In the genomic region with DNA sequence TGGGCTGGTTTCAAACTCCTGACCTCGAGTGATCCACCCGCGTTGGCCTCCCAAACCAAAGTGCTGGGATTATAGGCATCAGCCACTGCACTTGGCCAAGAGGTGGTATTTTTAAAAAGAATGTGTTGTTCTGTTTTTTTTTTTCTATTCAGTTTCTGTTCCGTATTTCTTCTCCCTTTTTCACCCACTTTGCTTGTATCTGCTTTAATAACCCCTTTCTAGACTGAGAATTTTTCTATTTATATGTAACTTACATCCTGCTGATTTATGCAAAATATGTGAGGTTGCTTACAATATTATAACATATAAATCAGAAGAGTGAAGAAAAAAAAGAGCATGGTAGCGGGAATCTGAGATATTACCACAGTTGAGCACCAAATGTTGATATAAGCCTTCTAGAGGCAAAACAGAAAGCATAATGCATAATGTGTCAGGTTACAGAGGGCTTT, we compare ENCODE assay signal across 16 cellular contexts. TPM values are rescaled to one million over a fixed set of nuclear protein-coding genes. Genes with fewer than 3 reads are reported as not detected.
DNase-seq lines count a peak whose midpoint lies in the region; ATAC-seq and TF ChIP-seq lines count a peak whose summit lies in the region.
"Had no signal": no experiment of that assay in that cellular context is flagged by ENCODE, and none has a peak within 500 bp of the region (broad histone marks: within the 10 kb centered on the region; RNA-seq: fewer than 3 reads in every experiment).

No MANE protein-coding gene starts in this region.

- peaks cover 32% of the 10 kb centered on the region for H3K4me1 ChIP-seq in SJCRH30

- peaks cover 8% of the 10 kb centered on the region for H3K4me1 Mint-ChIP-seq in endothelial cell (ENCODE audit: unreplicated experiment)

- no peak overlapping the region for H3K4me3 Mint-ChIP-seq in endothelial cell (ENCODE audit: unreplicated experiment)
- H3K4me3 Mint-ChIP-seq: central memory CD8-positive, alpha-beta T cell; mesothelial cell of epicardium had no signal

- H3K36me3 Mint-ChIP-seq in endothelial cell (ENCODE audit: low read depth, unreplicated experiment), result peaks cover 14% of the 10 kb centered on the region
- H3K36me3 Mint-ChIP-seq: mesothelial cell of epicardium had no signal

- intact Hi-C loops in left ventricle myocardium superior (cut with micrococcal nuclease), result no loop called here

- H3K27me3 Mint-ChIP-seq in endothelial cell (ENCODE audit: unreplicated experiment), result no peaks in the 10 kb centered on the region

- H3K36me3 ChIP-seq in SJCRH30, result no peaks in the 10 kb centered on the region
- H3K36me3 ChIP-seq: gastroesophageal sphincter had no signal

- ATAC-seq in GM18870 (IDR thresholded peaks at IDR 0.05; ENCODE audit: unreplicated experiment) (peak; percentile 81), GM21786 (IDR thresholded peaks at IDR 0.05; ENCODE audit: unreplicated experiment) (peak; percentile 67), HG03354 (IDR thresholded peaks at IDR 0.05; ENCODE audit: poor library complexity, severe bottlenecking, unreplicated experiment) (peak; percentile 80), left ventricle myocardium superior (no peak)
- ATAC-seq: gastroesophageal sphincter had no signal

- H3K4me3 ChIP-seq in choroid plexus epithelial cell (ENCODE audit: low read depth, low read length), result no peak overlapping the region
- no peak overlapping the region for H3K4me3 ChIP-seq in SJCRH30
- H3K4me3 ChIP-seq: gastroesophageal sphincter, SK-N-MC had no signal

- DNase-seq in choroid plexus epithelial cell (ENCODE audit: low read depth), result peak; percentile 10
- DNase-seq in endothelial cell (ENCODE audit: low spot score), result no peak
- DNase-seq in NCI-H748 treated with DMSO at 0.1 percent for 48 hours (lab: John Stamatoyannopoulos, UW), result no peak
- no peak for DNase-seq in left ventricle myocardium superior
- no peak for DNase-seq in SJCRH30
- DNase-seq: activated CD8-positive, alpha-beta memory T cell treated with anti-CD3 and anti-CD28 coated beads, Interleukin-2, amount 50 U/mL, for 4 hours; DMS79; NCI-H1436; substantia nigra had no signal

- no peak for TF ChIP-seq CTCF in choroid plexus epithelial cell (conservative IDR thresholded peaks at IDR 0.05; ENCODE audit: low read depth, low read length)
- TF ChIP-seq CTCF in endothelial cell (IDR thresholded peaks at IDR 0.05; ENCODE audit: unreplicated experiment), result no peak

- H3K9me3 ChIP-seq in SJCRH30 (replicated peaks), result no peaks in the 10 kb centered on the region
- H3K9me3 ChIP-seq: gastroesophageal sphincter had no signal

- no peaks in the 10 kb centered on the region for H3K9me3 Mint-ChIP-seq in endothelial cell (ENCODE audit: unreplicated experiment)
- H3K9me3 Mint-ChIP-seq: central memory CD8-positive, alpha-beta T cell; mesothelial cell of epicardium had no signal

- no peak overlapping the region for H3K27ac Mint-ChIP-seq in endothelial cell (ENCODE audit: unreplicated experiment)

- H3K27ac ChIP-seq in SJCRH30, result no peak overlapping the region
- H3K27ac ChIP-seq: gastroesophageal sphincter, SK-N-MC had no signal

- no peaks in the 10 kb centered on the region for H3K27me3 ChIP-seq in SJCRH30
- H3K27me3 ChIP-seq: gastroesophageal sphincter had no signal

RNA-seq across cellular contexts. Expression of gene LYPD6B, which starts 17.2 kb away (rescaled TPM):
- total RNA-seq in endothelial cell (ENCODE audit: unreplicated experiment), result 4.8 TPM
- total RNA-seq in left ventricle myocardium superior, result not detected
- not detected in 2 replicates for total RNA-seq in SJCRH30 (2014; rRNA removed; shearing (Covaris generic))
